ENCODE assay signal across 8 cellular contexts in genomic region chr17:62627904-62628603, GRCh38. TPM values are rescaled to one million over a fixed set of nuclear protein-coding genes. Genes with fewer than 3 reads are reported as not detected.
A peak's percentile ranks its signal among the peaks of the same experiment; 100 is the strongest.
DNase-seq lines count a peak whose midpoint lies in the region; ATAC-seq and TF ChIP-seq lines count a peak whose summit lies in the region.

No MANE protein-coding gene starts in this region.

- no peak for TF ChIP-seq CTCF in liver (IDR thresholded peaks at IDR 0.05; ENCODE audit: low read depth, low read length, missing input control)

- H3K4me1 ChIP-seq in SJSA1 (replicated peaks) (peaks cover 47% of the 10 kb centered on the region), liver (ENCODE audit: control insufficient read depth in 4 of 4, insufficient read depth in 4 of 4, low read length in 3 of 4) (peaks cover 6 to 21% (median 9%) of the 10 kb centered on the region in 4 donors)

- WGBS in liver: 3% methylated on average over 61 of the region's 61 CpGs

- DNase-seq in activated naive CD4-positive, alpha-beta T cell treated with Interleukin-2 at 50 U/mL for 16 hours: peak; percentile 53
- DNase-seq in activated naive CD4-positive, alpha-beta T cell (lab: John Stamatoyannopoulos, UW): no peak
- DNase-seq in SJSA1 (ENCODE audit: low read depth in 1 of 2, low spot score in 2 of 2) (peak; percentile 80 to 82), caudate nucleus (lab: John Stamatoyannopoulos, UW) (peak in 39 of 61 donors; percentile 12 to 74 (median 48)), ureter (ENCODE audit: low spot score) (no peak)
- peak; percentile 31 to 51 (median 34) for DNase-seq in stimulated activated CD4-positive, alpha-beta T cell treated with anti-CD3 and anti-CD28 coated beads, TNF-alpha, amount 100 ng/mL, for 4 hours (ENCODE audit: low read depth in 3 of 3)

- H3K36me3 ChIP-seq in SJSA1: peaks cover 32% of the 10 kb centered on the region
- H3K36me3 ChIP-seq in liver (ENCODE audit: control insufficient read depth in 4 of 4, insufficient read depth in 3 of 4, low read depth in 1 of 4, low read length in 3 of 4): no peaks in the 10 kb centered on the region

- H3K27me3 ChIP-seq in SJSA1 (replicated peaks): no peaks in the 10 kb centered on the region
- H3K27me3 ChIP-seq in liver (ENCODE audit: control insufficient read depth in 4 of 4, insufficient read depth in 4 of 4, low read length in 3 of 4): peaks cover 0 to 4% (median 0%) of the 10 kb centered on the region in 4 donors

- TF ChIP-seq RAD21 in liver (IDR thresholded peaks at IDR 0.05): no peak

- H3K27ac ChIP-seq in SJSA1: peak overlapping the region; percentile 67
- peak overlapping the region; percentile 67 for H3K27ac ChIP-seq in caudate nucleus (ENCODE audit: low read depth, low read length)
- H3K27ac ChIP-seq in liver (ENCODE audit: low read depth in 1 of 2, low read length in 2 of 2): peak overlapping the region; percentile 63 to 69

- H3K4me3 ChIP-seq in SJSA1: peak overlapping the region; percentile 90
- peak overlapping the region in 2 of 3 donors; percentile 27 to 47 for H3K4me3 ChIP-seq in liver (ENCODE audit: low read depth in 1 of 3, low read length in 3 of 3)

- no peak overlapping the region for H3K9ac ChIP-seq in liver (ENCODE audit: low read depth in 1 of 2, low read length in 2 of 2)

- no peaks in the 10 kb centered on the region for H3K9me3 ChIP-seq in SJSA1 (replicated peaks)
- no peaks in the 10 kb centered on the region for H3K9me3 ChIP-seq in liver (ENCODE audit: control insufficient read depth in 4 of 4, low read length in 3 of 4)

- ATAC-seq in HG03196 (IDR thresholded peaks at IDR 0.05; ENCODE audit: unreplicated experiment): no peak

TF ChIP-seq in liver, 16 proteins besides CTCF, POLR2A, EP300 and RAD21:
- TF ChIP-seq, protein P1, sequence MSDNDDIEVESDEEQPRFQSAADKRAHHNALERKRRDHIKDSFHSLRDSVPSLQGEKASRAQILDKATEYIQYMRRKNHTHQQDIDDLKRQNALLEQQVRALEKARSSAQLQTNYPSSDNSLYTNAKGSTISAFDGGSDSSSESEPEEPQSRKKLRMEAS (IDR thresholded peaks at IDR 0.05): no peak
- TF ChIP-seq, protein P2, sequence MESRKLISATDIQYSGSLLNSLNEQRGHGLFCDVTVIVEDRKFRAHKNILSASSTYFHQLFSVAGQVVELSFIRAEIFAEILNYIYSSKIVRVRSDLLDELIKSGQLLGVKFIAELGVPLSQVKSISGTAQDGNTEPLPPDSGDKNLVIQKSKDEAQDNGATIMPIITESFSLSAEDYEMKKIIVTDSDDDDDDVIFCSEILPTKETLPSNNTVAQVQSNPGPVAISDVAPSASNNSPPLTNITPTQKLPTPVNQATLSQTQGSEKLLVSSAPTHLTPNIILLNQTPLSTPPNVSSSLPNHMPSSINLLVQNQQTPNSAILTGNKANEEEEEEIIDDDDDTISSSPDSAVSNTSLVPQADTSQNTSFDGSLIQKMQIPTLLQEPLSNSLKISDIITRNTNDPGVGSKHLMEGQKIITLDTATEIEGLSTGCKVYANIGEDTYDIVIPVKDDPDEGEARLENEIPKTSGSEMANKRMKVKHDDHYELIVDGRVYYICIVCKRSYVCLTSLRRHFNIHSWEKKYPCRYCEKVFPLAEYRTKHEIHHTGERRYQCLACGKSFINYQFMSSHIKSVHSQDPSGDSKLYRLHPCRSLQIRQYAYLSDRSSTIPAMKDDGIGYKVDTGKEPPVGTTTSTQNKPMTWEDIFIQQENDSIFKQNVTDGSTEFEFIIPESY (IDR thresholded peaks at IDR 0.05): no peak
- TF ChIP-seq, protein P3, sequence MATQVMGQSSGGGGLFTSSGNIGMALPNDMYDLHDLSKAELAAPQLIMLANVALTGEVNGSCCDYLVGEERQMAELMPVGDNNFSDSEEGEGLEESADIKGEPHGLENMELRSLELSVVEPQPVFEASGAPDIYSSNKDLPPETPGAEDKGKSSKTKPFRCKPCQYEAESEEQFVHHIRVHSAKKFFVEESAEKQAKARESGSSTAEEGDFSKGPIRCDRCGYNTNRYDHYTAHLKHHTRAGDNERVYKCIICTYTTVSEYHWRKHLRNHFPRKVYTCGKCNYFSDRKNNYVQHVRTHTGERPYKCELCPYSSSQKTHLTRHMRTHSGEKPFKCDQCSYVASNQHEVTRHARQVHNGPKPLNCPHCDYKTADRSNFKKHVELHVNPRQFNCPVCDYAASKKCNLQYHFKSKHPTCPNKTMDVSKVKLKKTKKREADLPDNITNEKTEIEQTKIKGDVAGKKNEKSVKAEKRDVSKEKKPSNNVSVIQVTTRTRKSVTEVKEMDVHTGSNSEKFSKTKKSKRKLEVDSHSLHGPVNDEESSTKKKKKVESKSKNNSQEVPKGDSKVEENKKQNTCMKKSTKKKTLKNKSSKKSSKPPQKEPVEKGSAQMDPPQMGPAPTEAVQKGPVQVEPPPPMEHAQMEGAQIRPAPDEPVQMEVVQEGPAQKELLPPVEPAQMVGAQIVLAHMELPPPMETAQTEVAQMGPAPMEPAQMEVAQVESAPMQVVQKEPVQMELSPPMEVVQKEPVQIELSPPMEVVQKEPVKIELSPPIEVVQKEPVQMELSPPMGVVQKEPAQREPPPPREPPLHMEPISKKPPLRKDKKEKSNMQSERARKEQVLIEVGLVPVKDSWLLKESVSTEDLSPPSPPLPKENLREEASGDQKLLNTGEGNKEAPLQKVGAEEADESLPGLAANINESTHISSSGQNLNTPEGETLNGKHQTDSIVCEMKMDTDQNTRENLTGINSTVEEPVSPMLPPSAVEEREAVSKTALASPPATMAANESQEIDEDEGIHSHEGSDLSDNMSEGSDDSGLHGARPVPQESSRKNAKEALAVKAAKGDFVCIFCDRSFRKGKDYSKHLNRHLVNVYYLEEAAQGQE (IDR thresholded peaks at IDR 0.05): no peak
- TF ChIP-seq RXRA (IDR thresholded peaks at IDR 0.05): no peak
- TF ChIP-seq JUND (IDR thresholded peaks at IDR 0.05): no peak
- TF ChIP-seq NR2F2 (IDR thresholded peaks at IDR 0.05): no peak
- TF ChIP-seq SP1 (IDR thresholded peaks at IDR 0.05): no peak
- no peak for TF ChIP-seq FOXA2 (IDR thresholded peaks at IDR 0.05)

RNA-seq across cellular contexts. Expression of gene MRC2, which starts 0.6 kb away (rescaled TPM):
- total RNA-seq in SJSA1 (2014; rRNA removed; shearing (Covaris generic)): 202 and 254 TPM in 2 replicates
- total RNA-seq in liver: 10 to 100 TPM in 1 of 2 donors, 1 to 10 TPM in 1; 3.8 to 81.1 TPM
- polyA plus RNA-seq in liver: 1 to 10 TPM in 1 of 2 donors, under 1 TPM in 1; 0.49 to 1.8 TPM
- 40.0 TPM for total RNA-seq in ureter

Comparison
In these comparisons a context has a peak if more than half of its experiments do, and no peak if none do; other contexts are left out.
1. DNase-seq: peak in activated naive CD4-positive, alpha-beta T cell treated with Interleukin-2 at 50 U/mL for 16 hours (single experiment), SJSA1 (2 of 2), caudate nucleus (39 of 61) and stimulated activated CD4-positive, alpha-beta T cell treated with anti-CD3 and anti-CD28 coated beads, TNF-alpha, amount 100 ng/mL, for 4 hours (3 of 3); none in activated naive CD4-positive, alpha-beta T cell (0 of 4) and ureter (single experiment).
2. Peak in every context shown above with its lines, with median percentiles within 50 percentile points of each other: H3K27ac ChIP-seq.